In genomic region chr7:6636741-6637543, GRCh38 we compare ENCODE assay signal across 8 cellular contexts. TPM values are rescaled to one million over a fixed set of nuclear protein-coding genes. Genes with fewer than 3 reads are reported as not detected.
DNase-seq lines count a peak whose midpoint lies in the region; ATAC-seq and TF ChIP-seq lines count a peak whose summit lies in the region.

Gene ZNF316 (plus strand): TSS chr7:6637318. CDS start chr7:6642410, 5,092 bp downstream.

- peak within 1 kb of the TSS; percentile 94 for H3K27ac Mint-ChIP-seq in activated naive CD8-positive, alpha-beta T cell treated with anti-CD3 and anti-CD28 coated beads, Interleukin-2, amount 10 ng/mL, durations not matched to agents 7 days and 5 days

- intact Hi-C loops in heart right ventricle (cut with DNase I) = loop anchor here in 1 of 10 donors (5.0 kb wide), 1 partner anchor 70 kb away; the partner anchor contains the start of gene ZNF12
- intact Hi-C loops in posterior vena cava (cut with DNase I) = no loop called here

- H3K4me3 ChIP-seq in BE2C (ENCODE audit: low read depth, low read length) (peak within 1 kb of the TSS; percentile 62), heart right ventricle (peak within 1 kb of the TSS; percentile 72 to 100 (median 92)), urinary bladder (ENCODE audit: low read depth, low read length) (peak within 1 kb of the TSS; percentile 99)

- POLR2A ChIA-PET in activated naive CD8-positive, alpha-beta T cell treated with anti-CD3 and anti-CD28 coated beads, Interleukin-2, amount 10 ng/mL, durations not matched to agents 7 days and 5 days (lab: Charles Lee) = interaction anchor here (0.5 to 2.6 kb wide), 6 partner anchors 10 to 355 kb away, joined by 3 to 13 read pairs (median 4); partner anchors contain the start of gene INTS15

- peaks cover 21% of the 10 kb centered on the region for H3K36me3 Mint-ChIP-seq in activated naive CD8-positive, alpha-beta T cell treated with anti-CD3 and anti-CD28 coated beads, Interleukin-2, amount 10 ng/mL, durations not matched to agents 7 days and 5 days

- H3K9me3 Mint-ChIP-seq in activated naive CD8-positive, alpha-beta T cell treated with anti-CD3 and anti-CD28 coated beads, Interleukin-2, amount 10 ng/mL, durations not matched to agents 7 days and 5 days = peaks cover 3% of the 10 kb centered on the region

- H3K9me3 ChIP-seq in BE2C (no peaks in the 10 kb centered on the region; the same call in 1 of the 2 replicates), heart right ventricle (no peaks in the 10 kb centered on the region)

- peak within 1 kb of the TSS; percentile 93 for H3K4me3 Mint-ChIP-seq in activated naive CD8-positive, alpha-beta T cell treated with anti-CD3 and anti-CD28 coated beads, Interleukin-2, amount 10 ng/mL, durations not matched to agents 7 days and 5 days

- WGBS in heart right ventricle, 2 donors = 2 to 4% methylated on average over 41 to 104 of the region's 104 CpGs
- under 1% methylated on average over 104 of the region's 104 CpGs for WGBS in urinary bladder

- peak within 1 kb of the TSS; percentile 67 to 97 (median 90) for H3K27ac ChIP-seq in heart right ventricle
- peak within 1 kb of the TSS; percentile 80 for H3K27ac ChIP-seq in urinary bladder (ENCODE audit: low read depth)

- H3K4me1 Mint-ChIP-seq in activated naive CD8-positive, alpha-beta T cell treated with anti-CD3 and anti-CD28 coated beads, Interleukin-2, amount 10 ng/mL, durations not matched to agents 7 days and 5 days = peaks cover 23% of the 10 kb centered on the region

- no peaks in the 10 kb centered on the region for H3K4me1 ChIP-seq in BE2C
- H3K4me1 ChIP-seq in heart right ventricle = peaks cover 4 to 36% (median 21%) of the 10 kb centered on the region in 9 donors
- H3K4me1 ChIP-seq in urinary bladder (ENCODE audit: insufficient read depth) = no peaks in the 10 kb centered on the region

- TF ChIP-seq CTCF in BE2C (IDR thresholded peaks at IDR 0.05; ENCODE audit: low read depth, low read length) = no peak
- no peak for TF ChIP-seq CTCF in heart right ventricle (IDR thresholded peaks at IDR 0.05)

- H3K36me3 ChIP-seq in BE2C = peaks cover 30% of the 10 kb centered on the region
- H3K36me3 ChIP-seq in heart right ventricle = peaks cover 0 to 30% (median 0%) of the 10 kb centered on the region in 9 donors
- H3K36me3 ChIP-seq in urinary bladder (ENCODE audit: insufficient read depth) = no peaks in the 10 kb centered on the region

- DNase-seq in BE2C = peak; percentile 63
- peak; percentile 84 for DNase-seq in activated naive CD8-positive, alpha-beta T cell treated with anti-CD3 and anti-CD28 coated beads, Interleukin-2, amount 10 ng/mL, durations not matched to agents 7 days and 5 days
- DNase-seq in heart right ventricle = peak; percentile 38 to 75
- DNase-seq in posterior vena cava (ENCODE audit: low spot score) = peak; percentile 89

- no peaks in the 10 kb centered on the region for H3K27me3 Mint-ChIP-seq in activated naive CD8-positive, alpha-beta T cell treated with anti-CD3 and anti-CD28 coated beads, Interleukin-2, amount 10 ng/mL, durations not matched to agents 7 days and 5 days

- H3K27me3 ChIP-seq in BE2C = no peaks in the 10 kb centered on the region
- no peaks in the 10 kb centered on the region for H3K27me3 ChIP-seq in heart right ventricle

- peak; percentile 80 for ATAC-seq in GM19025 (IDR thresholded peaks at IDR 0.05; ENCODE audit: low read depth, unreplicated experiment)
- ATAC-seq in HG03196 (IDR thresholded peaks at IDR 0.05; ENCODE audit: unreplicated experiment) = peak; percentile 62
- peak; percentile 70 for ATAC-seq in SK-N-SH treated with all-trans-retinoic acid at 6 μM for 48 hours
- ATAC-seq in activated naive CD8-positive, alpha-beta T cell treated with anti-CD3 and anti-CD28 coated beads, Interleukin-2, amount 10 ng/mL, durations not matched to agents 7 days and 5 days (ENCODE audit: low read depth) = peak; percentile 54
- peak; percentile 69 to 87 (median 82) for ATAC-seq in heart right ventricle

TF ChIP-seq in SK-N-SH treated with all-trans-retinoic acid at 6 μM for 48 hours, 23 proteins besides CTCF, POLR2A, EP300 and RAD21:
- TF ChIP-seq TSHZ2 (CRISPR knock-in tag; IDR thresholded peaks at IDR 0.05) = no peak; the same call in none of the 2 replicates
- peak; percentile 16; the same call in 1 of the 2 replicates for TF ChIP-seq GLIS3 (CRISPR knock-in tag; IDR thresholded peaks at IDR 0.05)

RNA-seq across cellular contexts. Expression of gene ZNF316, which starts in this region (rescaled TPM):
- polyA plus RNA-seq in BE2C (2012; ENCODE audit: insufficient read depth, insufficient read length, low read depth) = 58.5 TPM
- total RNA-seq in activated naive CD8-positive, alpha-beta T cell treated with anti-CD3 and anti-CD28 coated beads, Interleukin-2, amount 10 ng/mL, durations not matched to agents 7 days and 5 days = 10 to 100 TPM; 42.6 to 43.7 TPM
- 10 to 100 TPM in 8 of 10 donors, 1 to 10 TPM in 2; 9.8 to 20.1 (median 14.0) TPM for total RNA-seq in heart right ventricle
- 10 to 100 TPM in 1 of 2 donors, 1 to 10 TPM in 1; 7.6 to 20.8 TPM for polyA plus RNA-seq in heart right ventricle
- 10 to 100 TPM; 16.1 to 22.5 TPM for total RNA-seq in posterior vena cava
- 11.6 TPM for total RNA-seq in urinary bladder
- 20.5 TPM for polyA plus RNA-seq in urinary bladder

Comparison
In these comparisons a context has a peak if more than half of its experiments do, and no peak if none do; other contexts are left out.
1. Peak in every context shown above with its lines: DNase-seq, ATAC-seq, H3K4me3 ChIP-seq and H3K27ac ChIP-seq.